ENCODE assay signal across 8 cellular contexts in genomic region chr7:104848386-104848990, GRCh38.
DNase-seq lines count a peak whose midpoint lies in the region; ATAC-seq and TF ChIP-seq lines count a peak whose summit lies in the region.

No MANE protein-coding gene starts in this region.

- peak; percentile 73 for DNase-seq in Daoy (ENCODE audit: low read depth)
- DNase-seq in NCI-H69 (lab: John Stamatoyannopoulos, UW), result peak; percentile 69
- peak; percentile 29 for DNase-seq in activated T-cell treated with anti-CD3 and anti-CD28 coated beads for 48 hours (ENCODE audit: low read depth)
- peak; percentile 17 to 42 for DNase-seq in fibroblast of lung (ENCODE audit: low read depth in 2 of 2)
- peak; percentile 80 for DNase-seq in neural progenitor cell (ENCODE audit: low spot score)
- peak; percentile 76 for DNase-seq in type B pancreatic cell (ENCODE audit: extremely low spot score, unreplicated experiment)

- no peaks in the 10 kb centered on the region for H3K79me2 ChIP-seq in fibroblast of lung (ENCODE audit: control insufficient read depth, insufficient read depth, low read length)
- H3K79me2 ChIP-seq in neural progenitor cell (ENCODE audit: low read depth), result no peaks in the 10 kb centered on the region

- H3K9ac ChIP-seq in fibroblast of lung (ENCODE audit: insufficient read depth, low read length), result no peak overlapping the region
- no peak overlapping the region for H3K9ac ChIP-seq in neural progenitor cell

- no peaks in the 10 kb centered on the region for H4K20me1 ChIP-seq in fibroblast of lung (ENCODE audit: control insufficient read depth, extremely low read depth, insufficient read depth, low read length)
- no peaks in the 10 kb centered on the region for H4K20me1 ChIP-seq in neural progenitor cell (ENCODE audit: low read depth)

- H2AFZ ChIP-seq in fibroblast of lung (ENCODE audit: low read length) (no peak overlapping the region), neural progenitor cell (replicated peaks) (peak overlapping the region; percentile 86)

- H3K9me3 ChIP-seq in fibroblast of lung (ENCODE audit: control insufficient read depth, insufficient read depth, low read depth, low read length) (no peaks in the 10 kb centered on the region), neural progenitor cell (ENCODE audit: low read depth) (no peaks in the 10 kb centered on the region)

- H3K36me3 ChIP-seq in fibroblast of lung (ENCODE audit: control insufficient read depth, insufficient read depth, low read length) (no peaks in the 10 kb centered on the region), neural progenitor cell (no peaks in the 10 kb centered on the region)

- H3K4me3 ChIP-seq in fibroblast of lung (replicated peaks in 1 of 4; ENCODE audit: control extremely low read depth in 1 of 4, insufficient read depth in 1 of 4, low read depth in 3 of 4, low read length in 4 of 4) (no peak overlapping the region), neural progenitor cell (no peak overlapping the region)

- H3K4me1 ChIP-seq in fibroblast of lung (ENCODE audit: control insufficient read depth, extremely low read depth, insufficient read depth, low read length), result no peaks in the 10 kb centered on the region
- H3K4me1 ChIP-seq in neural progenitor cell, result no peaks in the 10 kb centered on the region

- H3K27me3 Mint-ChIP-seq in neural progenitor cell (ENCODE audit: insufficient read depth, low read depth) (peaks cover 3% of the 10 kb centered on the region), type B pancreatic cell (peaks cover 39% of the 10 kb centered on the region)
- H3K27me3 Mint-ChIP-seq in activated T-helper 17 cell treated with anti-CD3 and anti-CD28 coated beads, Interleukin-2, amount 50 U/mL, for 72 hours, result peaks cover 8% of the 10 kb centered on the region

- H3K4me3 Mint-ChIP-seq in neural progenitor cell (no peak overlapping the region), type B pancreatic cell (no peak overlapping the region)
- H3K4me3 Mint-ChIP-seq in activated T-helper 17 cell treated with anti-CD3 and anti-CD28 coated beads, Interleukin-2, amount 50 U/mL, for 72 hours, result no peak overlapping the region

- H3K4me1 Mint-ChIP-seq in neural progenitor cell (peaks cover 4% of the 10 kb centered on the region), type B pancreatic cell (ENCODE audit: unreplicated experiment) (peaks cover 7% of the 10 kb centered on the region)
- no peaks in the 10 kb centered on the region for H3K4me1 Mint-ChIP-seq in activated T-helper 17 cell treated with anti-CD3 and anti-CD28 coated beads, Interleukin-2, amount 50 U/mL, for 72 hours

- H3F3A ChIP-seq in neural progenitor cell (ENCODE audit: low read depth), result no peaks in the 10 kb centered on the region

- H3K27me3 ChIP-seq in fibroblast of lung (ENCODE audit: control insufficient read depth, insufficient read depth, low read length) (peaks cover 12% of the 10 kb centered on the region), neural progenitor cell (no peaks in the 10 kb centered on the region)

- H3K27ac ChIP-seq in fibroblast of lung (ENCODE audit: insufficient read depth, low read length) (no peak overlapping the region), neural progenitor cell (no peak overlapping the region)

- TF ChIP-seq CTCF in fibroblast of lung (conservative IDR thresholded peaks at IDR 0.05 in 1 of 2, IDR thresholded peaks at IDR 0.05 in 1 of 2; ENCODE audit: low read depth in 1 of 2, low read length in 2 of 2) (peak; percentile 83 to 86), neural progenitor cell (IDR thresholded peaks at IDR 0.05) (peak; percentile 97), type B pancreatic cell (conservative IDR thresholded peaks at IDR 0.05) (peak; percentile 89)

- H3K4me2 ChIP-seq in fibroblast of lung (ENCODE audit: extremely low read depth, insufficient read depth, low read length), result no peak overlapping the region
- no peak overlapping the region for H3K4me2 ChIP-seq in neural progenitor cell

- ATAC-seq in HG02571 (IDR thresholded peaks at IDR 0.05; ENCODE audit: unreplicated experiment), result peak; percentile 51
- ATAC-seq in activated T-helper 17 cell treated with anti-CD3 and anti-CD28 coated beads, Interleukin-2, amount 50 U/mL, for 72 hours (replicated peaks), result no peak

- H3K27ac Mint-ChIP-seq in neural progenitor cell (no peak overlapping the region), type B pancreatic cell (no peak overlapping the region)
- no peak overlapping the region for H3K27ac Mint-ChIP-seq in activated T-helper 17 cell treated with anti-CD3 and anti-CD28 coated beads, Interleukin-2, amount 50 U/mL, for 72 hours

- H3K36me3 Mint-ChIP-seq in neural progenitor cell (no peaks in the 10 kb centered on the region), type B pancreatic cell (no peaks in the 10 kb centered on the region)
- H3K36me3 Mint-ChIP-seq in activated T-helper 17 cell treated with anti-CD3 and anti-CD28 coated beads, Interleukin-2, amount 50 U/mL, for 72 hours (ENCODE audit: low read depth), result no peaks in the 10 kb centered on the region

- no peaks in the 10 kb centered on the region for H3K9me3 Mint-ChIP-seq in neural progenitor cell
- no peaks in the 10 kb centered on the region for H3K9me3 Mint-ChIP-seq in type B pancreatic cell
- no peaks in the 10 kb centered on the region for H3K9me3 Mint-ChIP-seq in activated T-helper 17 cell treated with anti-CD3 and anti-CD28 coated beads, Interleukin-2, amount 50 U/mL, for 72 hours

Comparison
In these comparisons a context has a peak if more than half of its experiments do, and no peak if none do; other contexts are left out.
1. DNase-seq: peak in every context shown above with its lines; median percentile 80 in neural progenitor cell; 76 in type B pancreatic cell; 73 in Daoy; 69 in NCI-H69; 30 in fibroblast of lung; 29 in activated T-cell treated with anti-CD3 and anti-CD28 coated beads for 48 hours.